In the genomic region with DNA sequence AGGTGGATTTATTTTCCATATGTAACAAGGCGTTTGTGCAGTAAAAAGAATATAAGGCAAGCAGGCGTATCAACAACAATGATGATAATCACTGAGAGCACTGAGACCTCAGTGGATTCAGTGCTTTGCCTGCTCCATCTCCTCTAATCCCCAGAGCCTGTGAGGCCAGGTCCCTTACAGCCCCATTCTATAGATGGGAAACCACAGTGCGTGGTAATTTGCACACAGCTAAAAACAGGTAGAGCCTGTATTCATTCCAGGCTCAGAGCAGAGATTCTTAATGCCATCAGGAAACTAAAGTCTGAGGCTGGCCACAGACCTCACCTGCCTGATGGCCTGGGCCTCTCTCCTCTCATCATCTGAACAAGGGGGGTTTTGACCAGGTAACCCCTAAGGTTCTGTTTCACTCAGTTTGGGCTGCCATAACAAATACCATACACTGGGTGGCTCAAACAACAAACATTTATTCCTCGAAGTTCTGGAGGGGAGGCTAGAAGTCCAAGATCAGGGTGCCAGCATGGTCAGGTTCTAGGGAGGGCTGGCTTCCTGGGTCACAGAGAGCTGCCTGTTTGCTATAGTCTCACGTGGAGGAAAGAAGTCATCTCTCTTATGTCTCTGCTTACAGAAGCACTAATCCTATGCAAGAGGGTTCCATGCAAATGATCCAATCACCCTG, we compare ENCODE assay signal across 16 cellular contexts. TPM values are rescaled to one million over a fixed set of nuclear protein-coding genes. Genes with fewer than 3 reads are reported as not detected.
DNase-seq lines count a peak whose midpoint lies in the region; ATAC-seq, FAIRE-seq and TF ChIP-seq lines count a peak whose summit lies in the region.
"Had no signal": no experiment of that assay in that cellular context is flagged by ENCODE, and none has a peak within 500 bp of the region (broad histone marks: within the 10 kb centered on the region; RNA-seq: fewer than 3 reads in every experiment).

No MANE protein-coding gene starts in this region.

- no peak overlapping the region for H3K4me3 ChIP-seq in OCI-LY3 (ENCODE audit: low read length)
- H3K4me3 ChIP-seq: K562, thoracic aorta had no signal

- no peak for TF ChIP-seq POLR2A in GM12891 (IDR thresholded peaks at IDR 0.05; ENCODE audit: low read depth, low read length)

- no peaks in the 10 kb centered on the region for H3K36me3 ChIP-seq in OCI-LY3 (replicated peaks; ENCODE audit: low read depth, low read length)
- H3K36me3 ChIP-seq: thoracic aorta had no signal

- H2AFZ ChIP-seq in OCI-LY3 (ENCODE audit: low read depth, low read length) = no peak overlapping the region

- H3K27ac ChIP-seq in OCI-LY3 (ENCODE audit: low read length) = no peak overlapping the region
- H3K27ac ChIP-seq: thoracic aorta had no signal

- peak; percentile 62 for ATAC-seq in esophagus mucosa
- ATAC-seq in omental fat pad (ENCODE audit: low FRiP score) = no peak
- no peak for ATAC-seq in GM19467 (IDR thresholded peaks at IDR 0.05; ENCODE audit: unreplicated experiment)
- ATAC-seq in GM19455 (IDR thresholded peaks at IDR 0.05; ENCODE audit: unreplicated experiment) = no peak
- ATAC-seq: K562 had no signal

- H3K9me3 ChIP-seq in OCI-LY3 (ENCODE audit: insufficient read depth, low read length) = 0 out of 2 replicates have a peak, but pooled peaks cover 3% of the 10 kb centered on the region

- no peaks in the 10 kb centered on the region for H3K79me2 ChIP-seq in OCI-LY3 (ENCODE audit: low read length)

- DNase-seq in GM12891 (ENCODE audit: insufficient read length, low spot score) (no peak), omental fat pad (ENCODE audit: low spot score) (peak; percentile 9), NCI-H526 treated with DMSO at 0.1 percent for 48 hours (lab: John Stamatoyannopoulos, UW) (no peak)
- DNase-seq: activated CD4-positive, alpha-beta T cell treated with anti-CD3 and anti-CD28 coated beads, Interleukin-2, amount 50 U/mL, for 48 hours; foreskin melanocyte; NCI-H2081; NCI-H526; stimulated activated CD4-positive, alpha-beta T cell treated with anti-CD3 and anti-CD28 coated beads, Interleukin-4, amount 100 ng/mL, for 24 hours had no signal

- FAIRE-seq in GM12891 (lab: Jason Lieb, UNC) = peak; percentile 60
- FAIRE-seq: G401.6 had no signal

- H3K9ac ChIP-seq in OCI-LY3 (ENCODE audit: low read length) = no peak overlapping the region

- H4K20me1 ChIP-seq in OCI-LY3 (ENCODE audit: insufficient read depth, low read length) = no peaks in the 10 kb centered on the region

- H3K27me3 ChIP-seq in OCI-LY3 (ENCODE audit: low read depth, low read length) = no peaks in the 10 kb centered on the region

- TF ChIP-seq CTCF in OCI-LY3 (IDR thresholded peaks at IDR 0.05; ENCODE audit: low read depth, low read length) (no peak), omental fat pad (IDR thresholded peaks at IDR 0.05) (no peak)

- H3K4me2 ChIP-seq in OCI-LY3 (ENCODE audit: low read length) = 0 out of 2 replicates have a peak overlapping the region, but pooled peaks have one; percentile 39

- H3K4me1 ChIP-seq in OCI-LY3 (ENCODE audit: low read length) = peaks cover 50% of the 10 kb centered on the region

TF ChIP-seq in GM12891, 5 proteins besides CTCF, POLR2A, EP300 and RAD21:
- TF ChIP-seq SPI1 (IDR thresholded peaks at IDR 0.05; ENCODE audit: low read depth, low read length) = no peak
- no peak for TF ChIP-seq POU2F2 (IDR thresholded peaks at IDR 0.05; ENCODE audit: low read depth, low read length)
- TF ChIP-seq TAF1 (IDR thresholded peaks at IDR 0.05; ENCODE audit: low read depth, low read length) = no peak
- TF ChIP-seq PAX5 (IDR thresholded peaks at IDR 0.05; ENCODE audit: insufficient read depth, low read length, severe bottlenecking) = no peak
- TF ChIP-seq POLR2AphosphoS5 (IDR thresholded peaks at IDR 0.05; ENCODE audit: low read depth, low read length) = no peak
TF ChIP-seq in GM12891: peak in this region for 0.

RNA-seq across cellular contexts. Expression of a gene that starts 10.3 kb away (rescaled TPM):
- polyA plus RNA-seq in GM12891 (2012; ENCODE audit: low read depth, missing spikeins) = 41.3 TPM
- total RNA-seq in esophagus mucosa (2.3 TPM), omental fat pad (100 to 1,000 TPM in 3 of 4 donors, 10 to 100 TPM in 1; 75.1 to 229 (median 142) TPM)

RNA-seq across cellular contexts. Expression of a gene that starts 29.3 kb away (rescaled TPM):
- polyA plus RNA-seq in GM12891 (2012; ENCODE audit: low read depth, missing spikeins) = 2.6 TPM
- total RNA-seq in esophagus mucosa (3.3 TPM), omental fat pad (100 to 1,000 TPM; 181 to 740 (median 276) TPM)

RNA-seq across cellular contexts. Expression of a gene that starts 38.1 kb away (rescaled TPM):
- polyA plus RNA-seq in GM12891 (2012; ENCODE audit: low read depth, missing spikeins) = not detected
- not detected for total RNA-seq in esophagus mucosa
- not detected for total RNA-seq in omental fat pad
- total RNA-seq: K562, lower leg skin, thoracic aorta had no signal
- polyA plus RNA-seq: K562 had no signal

RNA-seq across cellular contexts. Expression of a gene that starts 51.5 kb away (rescaled TPM):
- 15.1 TPM for polyA plus RNA-seq in GM12891 (2012; ENCODE audit: low read depth, missing spikeins)
- total RNA-seq in esophagus mucosa (7.0 TPM), omental fat pad (10 to 100 TPM; 25.9 to 51.7 (median 37.7) TPM)

Comparison
In these comparisons a context has a peak if more than half of its experiments do, and no peak if none do; other contexts are left out.
1. RNA of a gene that starts 10.3 kb away (total RNA-seq): 75.1 to 229 TPM in omental fat pad; 2.3 TPM in esophagus mucosa (single experiment); every median in the first group is over 10 times any median in the second.
2. RNA of a gene that starts 29.3 kb away (total RNA-seq): 181 to 740 TPM in omental fat pad; 3.3 TPM in esophagus mucosa (single experiment); every median in the first group is over 10 times any median in the second.